8 cellular contexts compared by ENCODE assay signal in the genomic region with DNA sequence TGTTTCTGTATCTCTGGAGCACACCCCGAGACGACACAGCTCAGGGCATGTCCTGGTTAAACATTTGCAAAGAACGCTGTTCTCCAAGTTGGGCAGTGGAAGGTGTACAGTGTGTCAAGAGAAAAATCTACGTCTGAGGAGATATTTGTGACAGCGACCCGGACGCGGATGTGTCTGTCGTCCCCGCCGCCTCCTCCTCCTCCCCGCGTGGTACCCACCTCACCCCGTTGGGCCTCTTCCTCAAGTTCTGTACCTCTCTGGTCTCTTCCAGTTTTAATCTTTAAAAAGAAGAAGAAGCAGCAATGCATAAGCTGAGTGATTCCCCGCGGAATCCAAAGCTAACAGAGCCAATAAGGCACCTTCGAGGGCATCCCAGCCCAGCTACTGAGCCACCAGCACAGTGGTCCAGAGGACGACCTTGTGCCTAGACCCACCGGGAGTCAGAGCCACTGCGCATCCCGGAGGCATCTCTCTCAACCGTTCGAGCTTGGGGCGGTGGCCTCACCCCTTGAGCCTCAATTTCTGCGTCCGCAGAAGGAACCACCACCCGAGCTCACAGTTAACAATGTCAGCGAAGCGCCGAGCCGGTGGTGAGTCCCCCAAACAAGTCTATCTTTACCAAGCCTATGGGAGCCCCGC. TPM values are rescaled to one million over a fixed set of nuclear protein-coding genes. Genes with fewer than 3 reads are reported as not detected.
A peak's percentile ranks its signal among the peaks of the same experiment; 100 is the strongest.
DNase-seq lines count a peak whose midpoint lies in the region; ATAC-seq lines count a peak whose summit lies in the region.

No MANE protein-coding gene starts in this region.

- H3K36me3 ChIP-seq in KOPT-K1 (ENCODE audit: insufficient read depth, low read length), result peaks cover 64% of the 10 kb centered on the region
- H3K36me3 ChIP-seq in rectal smooth muscle tissue (ENCODE audit: control insufficient read depth, insufficient read depth, low read length), result peaks cover 2% of the 10 kb centered on the region

- H3K27ac ChIP-seq in KOPT-K1 (ENCODE audit: low read depth, low read length, poor library complexity, severe bottlenecking) (peak overlapping the region; percentile 89), rectal smooth muscle tissue (ENCODE audit: low read depth, low read length) (peak overlapping the region; percentile 81)

- H3K9me3 Mint-ChIP-seq in activated T-helper 1 cell treated with anti-CD3 and anti-CD28 coated beads, Interleukin-12 subunit alpha, Interleukin-12 subunit beta, Interleukin-2, Interleukin-4 antibody, amounts not matched to agents 30 ng/mL and 10 ng/mL and 1 ng/mL, durations not matched to agents 14 hours and 24 hours and 36 hours, result no peaks in the 10 kb centered on the region

- peaks cover 46% of the 10 kb centered on the region for H3K4me1 Mint-ChIP-seq in activated T-helper 1 cell treated with anti-CD3 and anti-CD28 coated beads, Interleukin-12 subunit alpha, Interleukin-12 subunit beta, Interleukin-2, Interleukin-4 antibody, amounts not matched to agents 30 ng/mL and 10 ng/mL and 1 ng/mL, durations not matched to agents 14 hours and 24 hours and 36 hours (ENCODE audit: low read depth)

- H3K4me3 Mint-ChIP-seq in activated T-helper 1 cell treated with anti-CD3 and anti-CD28 coated beads, Interleukin-12 subunit alpha, Interleukin-12 subunit beta, Interleukin-2, Interleukin-4 antibody, amounts not matched to agents 30 ng/mL and 10 ng/mL and 1 ng/mL, durations not matched to agents 14 hours and 24 hours and 36 hours, result peak overlapping the region; percentile 97

- peaks cover 2% of the 10 kb centered on the region for H3K4me1 ChIP-seq in rectal smooth muscle tissue (ENCODE audit: control insufficient read depth, insufficient read depth, low read length)

- ATAC-seq in GM21529 (IDR thresholded peaks at IDR 0.05; ENCODE audit: unreplicated experiment) (peak; percentile 16), GM18861 (IDR thresholded peaks at IDR 0.05; ENCODE audit: unreplicated experiment) (no peak)

- H3K27ac Mint-ChIP-seq in activated T-helper 1 cell treated with anti-CD3 and anti-CD28 coated beads, Interleukin-12 subunit alpha, Interleukin-12 subunit beta, Interleukin-2, Interleukin-4 antibody, amounts not matched to agents 30 ng/mL and 10 ng/mL and 1 ng/mL, durations not matched to agents 14 hours and 24 hours and 36 hours, result peak overlapping the region; percentile 99

- DNase-seq in CD1c-positive myeloid dendritic cell (ENCODE audit: extremely low spot score), result peak; percentile 39
- DNase-seq in activated T-helper 1 cell treated with anti-CD3 and anti-CD28 coated beads, Interleukin-12 subunit alpha, Interleukin-12 subunit beta, Interleukin-2, Interleukin-4 antibody, amounts not matched to agents 30 ng/mL and 10 ng/mL and 1 ng/mL, durations not matched to agents 14 hours and 24 hours and 36 hours (ENCODE audit: low spot score), result peak; percentile 17
- peak; percentile 30 for DNase-seq in germinal center (ENCODE audit: low spot score)
- DNase-seq in NCI-H128 (lab: John Stamatoyannopoulos, UW; ENCODE audit: unreplicated experiment), result no peak

- H3K9ac ChIP-seq in rectal smooth muscle tissue (ENCODE audit: low read length), result peak overlapping the region; percentile 91

- H3K27me3 ChIP-seq in rectal smooth muscle tissue (ENCODE audit: control insufficient read depth, insufficient read depth, low read length), result no peaks in the 10 kb centered on the region

- H3K9me3 ChIP-seq in KOPT-K1 (ENCODE audit: insufficient read depth, low read length, poor library complexity, severe bottlenecking), result no peaks in the 10 kb centered on the region

- no peaks in the 10 kb centered on the region for H3K27me3 Mint-ChIP-seq in activated T-helper 1 cell treated with anti-CD3 and anti-CD28 coated beads, Interleukin-12 subunit alpha, Interleukin-12 subunit beta, Interleukin-2, Interleukin-4 antibody, amounts not matched to agents 30 ng/mL and 10 ng/mL and 1 ng/mL, durations not matched to agents 14 hours and 24 hours and 36 hours (ENCODE audit: insufficient read depth)

- intact Hi-C loops in activated T-helper 1 cell treated with anti-CD3 and anti-CD28 coated beads, Interleukin-12 subunit alpha, Interleukin-12 subunit beta, Interleukin-2, Interleukin-4 antibody, amounts not matched to agents 30 ng/mL and 10 ng/mL and 1 ng/mL, durations not matched to agents 14 hours and 24 hours and 36 hours (cut with micrococcal nuclease), result loop anchor here (1.0 to 5.0 kb wide), 9 partner anchors 10 to 408 kb away; a partner anchor contains a TSS

- peak overlapping the region; percentile 98 for H3K4me3 ChIP-seq in rectal smooth muscle tissue (ENCODE audit: low read length)

- H3K36me3 Mint-ChIP-seq in activated T-helper 1 cell treated with anti-CD3 and anti-CD28 coated beads, Interleukin-12 subunit alpha, Interleukin-12 subunit beta, Interleukin-2, Interleukin-4 antibody, amounts not matched to agents 30 ng/mL and 10 ng/mL and 1 ng/mL, durations not matched to agents 14 hours and 24 hours and 36 hours (ENCODE audit: low read depth), result peaks cover 37% of the 10 kb centered on the region

RNA-seq across cellular contexts. Expression of a gene that starts 0.5 kb away (rescaled TPM):
- 64.0 and 67.4 TPM in 2 replicates for total RNA-seq in activated T-helper 1 cell treated with anti-CD3 and anti-CD28 coated beads, Interleukin-12 subunit alpha, Interleukin-12 subunit beta, Interleukin-2, Interleukin-4 antibody, amounts not matched to agents 30 ng/mL and 10 ng/mL and 1 ng/mL, durations not matched to agents 14 hours and 24 hours and 36 hours

RNA-seq across cellular contexts. Expression of a gene that starts 0.7 kb away (rescaled TPM):
- 47.9 and 50.2 TPM in 2 replicates for total RNA-seq in activated T-helper 1 cell treated with anti-CD3 and anti-CD28 coated beads, Interleukin-12 subunit alpha, Interleukin-12 subunit beta, Interleukin-2, Interleukin-4 antibody, amounts not matched to agents 30 ng/mL and 10 ng/mL and 1 ng/mL, durations not matched to agents 14 hours and 24 hours and 36 hours

RNA-seq across cellular contexts. Expression of a gene that starts 10.7 kb away (rescaled TPM):
- 61.3 and 62.1 TPM in 2 replicates for total RNA-seq in activated T-helper 1 cell treated with anti-CD3 and anti-CD28 coated beads, Interleukin-12 subunit alpha, Interleukin-12 subunit beta, Interleukin-2, Interleukin-4 antibody, amounts not matched to agents 30 ng/mL and 10 ng/mL and 1 ng/mL, durations not matched to agents 14 hours and 24 hours and 36 hours

RNA-seq across cellular contexts. Expression of a gene that starts 31.6 kb away (rescaled TPM):
- total RNA-seq in activated T-helper 1 cell treated with anti-CD3 and anti-CD28 coated beads, Interleukin-12 subunit alpha, Interleukin-12 subunit beta, Interleukin-2, Interleukin-4 antibody, amounts not matched to agents 30 ng/mL and 10 ng/mL and 1 ng/mL, durations not matched to agents 14 hours and 24 hours and 36 hours, result 21.9 and 25.6 TPM in 2 replicates
